ENCODE assay signal across 1 cellular context in the genomic region with DNA sequence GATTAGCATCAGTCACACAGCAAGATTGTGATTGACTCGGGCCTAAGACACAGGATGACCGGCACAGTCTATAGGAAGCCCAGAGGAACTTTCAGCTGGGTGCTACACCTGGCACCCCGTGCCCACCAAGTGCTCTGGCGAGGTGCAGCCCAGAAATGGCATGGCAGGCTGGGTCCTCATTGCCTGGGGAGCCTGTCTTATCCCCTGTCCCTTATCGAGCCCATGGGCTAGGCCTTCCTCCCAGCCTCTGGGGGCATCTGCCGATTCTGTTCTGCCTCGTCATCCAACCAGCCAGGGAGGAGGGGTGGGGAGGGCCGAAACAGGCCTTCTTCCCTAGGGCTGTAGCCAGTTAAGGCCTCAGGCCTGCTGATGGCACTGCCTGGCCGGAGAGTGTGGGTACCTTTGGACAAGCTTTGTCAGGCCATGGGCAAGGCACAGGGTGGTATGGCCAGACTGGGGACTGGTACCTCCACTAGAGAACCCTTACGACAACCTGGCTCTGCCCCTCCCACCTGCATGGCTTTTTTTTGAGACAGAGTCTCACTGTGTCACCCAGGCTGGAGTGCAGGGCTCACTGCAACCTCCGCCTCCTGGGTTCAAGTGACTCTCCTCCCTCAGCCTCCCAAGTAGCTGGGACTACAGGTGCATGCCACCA.
TF ChIP-seq lines count a peak whose summit lies in the region.

No MANE protein-coding gene starts in this region.

TF ChIP-seq in H1, 55 proteins besides CTCF, POLR2A, EP300 and RAD21:
- TF ChIP-seq TAF7 (optimal IDR thresholded peaks at IDR 0.05; ENCODE audit: borderline replicate concordance, low read depth, low read length) (no peak), BRCA1 (IDR thresholded peaks at IDR 0.05; ENCODE audit: low read depth, low read length) (no peak), CREB1 (IDR thresholded peaks at IDR 0.05) (no peak), EGR1 (IDR thresholded peaks at IDR 0.05; ENCODE audit: borderline replicate concordance, low read depth, low read length) (no peak), GTF2F1 (IDR thresholded peaks at IDR 0.05; ENCODE audit: borderline replicate concordance, low read depth, low read length) (no peak), EZH2 (IDR thresholded peaks at IDR 0.05; ENCODE audit: low read depth, low read length, severe bottlenecking) (no peak), CTBP2 (IDR thresholded peaks at IDR 0.05; ENCODE audit: borderline replicate concordance, insufficient read depth, insufficient read length, low read length) (no peak), TBP (IDR thresholded peaks at IDR 0.05; ENCODE audit: low read depth, low read length) (no peak), HDAC2 (IDR thresholded peaks at IDR 0.05; ENCODE audit: borderline replicate concordance in 1 of 2, low read depth in 2 of 2, low read length in 2 of 2) (no peak), NRF1 (IDR thresholded peaks at IDR 0.05; ENCODE audit: low read depth, low read length) (no peak), SIX5 (IDR thresholded peaks at IDR 0.05; ENCODE audit: low read depth, low read length) (no peak), RNF2 (IDR thresholded peaks at IDR 0.05; ENCODE audit: borderline replicate concordance, low read depth, low read length, missing control alignments, poor library complexity, severe bottlenecking) (no peak), TAF1 (IDR thresholded peaks at IDR 0.05; ENCODE audit: low read depth, low read length) (no peak), SP1 (IDR thresholded peaks at IDR 0.05; ENCODE audit: low read depth, low read length) (no peak), CHD1 (IDR thresholded peaks at IDR 0.05; ENCODE audit: low read depth, low read length) (no peak), KDM5A (IDR thresholded peaks at IDR 0.05; ENCODE audit: low read length) (no peak), CBX5 (IDR thresholded peaks at IDR 0.05; ENCODE audit: low read depth, low read length) (no peak)
- TF ChIP-seq, protein P1, sequence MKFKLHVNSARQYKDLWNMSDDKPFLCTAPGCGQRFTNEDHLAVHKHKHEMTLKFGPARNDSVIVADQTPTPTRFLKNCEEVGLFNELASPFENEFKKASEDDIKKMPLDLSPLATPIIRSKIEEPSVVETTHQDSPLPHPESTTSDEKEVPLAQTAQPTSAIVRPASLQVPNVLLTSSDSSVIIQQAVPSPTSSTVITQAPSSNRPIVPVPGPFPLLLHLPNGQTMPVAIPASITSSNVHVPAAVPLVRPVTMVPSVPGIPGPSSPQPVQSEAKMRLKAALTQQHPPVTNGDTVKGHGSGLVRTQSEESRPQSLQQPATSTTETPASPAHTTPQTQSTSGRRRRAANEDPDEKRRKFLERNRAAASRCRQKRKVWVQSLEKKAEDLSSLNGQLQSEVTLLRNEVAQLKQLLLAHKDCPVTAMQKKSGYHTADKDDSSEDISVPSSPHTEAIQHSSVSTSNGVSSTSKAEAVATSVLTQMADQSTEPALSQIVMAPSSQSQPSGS (IDR thresholded peaks at IDR 0.05; ENCODE audit: low read length), result no peak
- TF ChIP-seq, protein P2, sequence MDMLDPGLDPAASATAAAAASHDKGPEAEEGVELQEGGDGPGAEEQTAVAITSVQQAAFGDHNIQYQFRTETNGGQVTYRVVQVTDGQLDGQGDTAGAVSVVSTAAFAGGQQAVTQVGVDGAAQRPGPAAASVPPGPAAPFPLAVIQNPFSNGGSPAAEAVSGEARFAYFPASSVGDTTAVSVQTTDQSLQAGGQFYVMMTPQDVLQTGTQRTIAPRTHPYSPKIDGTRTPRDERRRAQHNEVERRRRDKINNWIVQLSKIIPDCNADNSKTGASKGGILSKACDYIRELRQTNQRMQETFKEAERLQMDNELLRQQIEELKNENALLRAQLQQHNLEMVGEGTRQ (IDR thresholded peaks at IDR 0.05; ENCODE audit: low read length), result no peak
